ENCODE assay signal across 16 cellular contexts in genomic region chr4:189823611-189824010, GRCh38.
DNase-seq lines count a peak whose midpoint lies in the region; ATAC-seq and TF ChIP-seq lines count a peak whose summit lies in the region.
"Had no signal": no experiment of that assay in that cellular context is flagged by ENCODE, and none has a peak within 500 bp of the region (broad histone marks: within the 10 kb centered on the region; RNA-seq: fewer than 3 reads in every experiment).

No MANE protein-coding gene starts in this region.

- no peaks in the 10 kb centered on the region for H3K4me1 ChIP-seq in uterus

- H3K36me3 ChIP-seq in MG63: no peaks in the 10 kb centered on the region
- H3K36me3 ChIP-seq in uterus: no peaks in the 10 kb centered on the region

- DNase-seq in MG63: peak; percentile 86
- peak in 53 of 58 donors; percentile 1 to 93 (median 72) for DNase-seq in anterior cingulate cortex (lab: John Stamatoyannopoulos, UW)
- no peak for DNase-seq in left cardiac atrium
- peak; percentile 98 for DNase-seq in pons (ENCODE audit: low spot score)
- no peak for DNase-seq in uterus
- DNase-seq in DMS79 (lab: John Stamatoyannopoulos, UW): no peak
- DNase-seq: ACHN; CD8-positive, alpha-beta T cell; EL; H7; KBM-7; NCI-H1048; NCI-H1694; NCI-H774; PC-9 had no signal

- ATAC-seq in left cardiac atrium (peak; percentile 21 to 59), HG02870 (IDR thresholded peaks at IDR 0.05; ENCODE audit: unreplicated experiment) (no peak)
- ATAC-seq: CD8-positive, alpha-beta T cell had no signal

- H3K27me3 ChIP-seq in MG63 (no peaks in the 10 kb centered on the region), uterus (no peaks in the 10 kb centered on the region)

- H3K4me3 ChIP-seq in MG63: no peak overlapping the region
- no peak overlapping the region for H3K4me3 ChIP-seq in uterus
- H3K4me3 ChIP-seq: PC-9 had no signal

- TF ChIP-seq POLR2A in uterus (IDR thresholded peaks at IDR 0.05): no peak

- H3K9me3 ChIP-seq in MG63: no peaks in the 10 kb centered on the region
- H3K9me3 ChIP-seq in uterus: no peaks in the 10 kb centered on the region

- H3K27ac ChIP-seq in uterus: no peak overlapping the region
- H3K27ac ChIP-seq: PC-9 had no signal

- intact Hi-C loops in left cardiac atrium (cut with DNase I): no loop called here
- intact Hi-C loops in uterus (cut with DNase I; ENCODE audit: low total_unique reads): no loop called here

- no peak for TF ChIP-seq CTCF in uterus (IDR thresholded peaks at IDR 0.05)

Comparison
In these comparisons a context has a peak if more than half of its experiments do, and no peak if none do; other contexts are left out.
1. DNase-seq: peak in MG63 (single experiment), anterior cingulate cortex (53 of 58) and pons (single experiment); none in left cardiac atrium (single experiment), uterus (0 of 2) and DMS79 (single experiment).